ENCODE assay signal across 22 cellular contexts in genomic region chr3:152050782-152051405, GRCh38.
DNase-seq lines count a peak whose midpoint lies in the region; ATAC-seq, FAIRE-seq and TF ChIP-seq lines count a peak whose summit lies in the region.
"Had no signal": no experiment of that assay in that cellular context is flagged by ENCODE, and none has a peak within 500 bp of the region (broad histone marks: within the 10 kb centered on the region; RNA-seq: fewer than 3 reads in every experiment).

No MANE protein-coding gene starts in this region.

- WGBS in HepG2 (ENCODE audit: low lambda C conversion rate), result 15% methylated on average over 3 of the region's 3 CpGs
- WGBS in right lobe of liver (ENCODE audit: insufficient coverage, low coverage, low lambda C conversion rate, missing lambda C conversion rate), result 78% methylated on average over 3 of the region's 3 CpGs

- no peak for TF ChIP-seq EP300 in HepG2 (IDR thresholded peaks at IDR 0.05; ENCODE audit: low read depth in 2 of 2, low read length in 2 of 2)
- TF ChIP-seq EP300 in HepG2 (CRISPR knock-in tag; IDR thresholded peaks at IDR 0.05; ENCODE audit: borderline replicate concordance), result no peak

- CTCF ChIA-PET in HepG2 (lab: Yijun Ruan, JAX; ENCODE audit: low intra/inter-chr PET ratio, low total read pairs), result no interaction called here

- DNase-seq in HepG2 (ENCODE audit: low spot score) (no peak), right lobe of liver (no peak), fibroblast of gingiva (ENCODE audit: low read depth) (peak; percentile 64), left colon (no peak), stromal cell of bone marrow (ENCODE audit: low read depth) (peak; percentile 28), GM19239 (ENCODE audit: insufficient read length, low spot score) (no peak)
- DNase-seq: 8988T; activated CD8-positive, alpha-beta T cell treated with anti-CD3 and anti-CD28 coated beads, Interleukin-2, amount 10 ng/mL, durations not matched to agents 7 days and 5 days; activated effector memory CD4-positive, alpha-beta T cell treated with Interleukin-2 at 50 U/mL for 16 hours; activated T-cell treated with anti-CD3 and anti-CD28 coated beads for 4 hours; CD8-positive, alpha-beta memory T cell; foreskin melanocyte; Kasumi-1; left lung; mesendoderm; stimulated activated CD4-positive, alpha-beta T cell treated with anti-CD3 and anti-CD28 coated beads, Interleukin-2, amount 100 ng/mL, for 48 hours; T-helper 2 cell; transverse colon had no signal

- POLR2A ChIA-PET in HepG2 (lab: Yijun Ruan, JAX), result no interaction called here

- peak; percentile 21 for FAIRE-seq in HepG2 (lab: Jason Lieb, UNC)
- no peak for FAIRE-seq in GM19239 (lab: Jason Lieb, UNC)
- FAIRE-seq: endothelial cell of umbilical vein had no signal

- H3K9me3 ChIP-seq in HepG2 (ENCODE audit: low read length) (no peaks in the 10 kb centered on the region), right lobe of liver (no peaks in the 10 kb centered on the region)
- H3K9me3 ChIP-seq: left lung, prostate gland, transverse colon had no signal

- H3K27ac ChIP-seq in HepG2 (ENCODE audit: extremely low read length, insufficient read depth, low read length) (no peak overlapping the region), right lobe of liver (no peak overlapping the region)
- H3K27ac ChIP-seq: prostate gland had no signal

- in situ Hi-C loops in HepG2 (cut with HindIII; ENCODE audit: extremely low pct_ligation_motif_present, low pct_unique_long_range_greater_than_20kb), result no loop called here

- TF ChIP-seq CTCF in HepG2 (CRISPR knock-in tag; IDR thresholded peaks at IDR 0.05) (no peak), right lobe of liver (IDR thresholded peaks at IDR 0.05) (no peak)

- TF ChIP-seq POLR2A in HepG2 (IDR thresholded peaks at IDR 0.05; ENCODE audit: insufficient read depth in 1 of 2, low read depth in 2 of 2, low read length in 2 of 2) (no peak), right lobe of liver (IDR thresholded peaks at IDR 0.05) (no peak), GM18505 (IDR thresholded peaks at IDR 0.05; ENCODE audit: borderline replicate concordance, extremely low read depth, insufficient read depth, insufficient read length) (no peak)

- no peaks in the 10 kb centered on the region for H3K27me3 ChIP-seq in HepG2 (ENCODE audit: control insufficient read depth in 1 of 2, insufficient read depth in 2 of 2, low read length in 2 of 2)
- H3K27me3 ChIP-seq in right lobe of liver, result no peaks in the 10 kb centered on the region
- H3K27me3 ChIP-seq: left lung, transverse colon had no signal

- H4K20me1 ChIP-seq in HepG2 (ENCODE audit: insufficient read depth, low read length), result no peaks in the 10 kb centered on the region

- H3K9ac ChIP-seq in HepG2 (ENCODE audit: insufficient read depth, low read depth, low read length), result no peak overlapping the region

- no peak overlapping the region for H3K4me2 ChIP-seq in HepG2 (ENCODE audit: low read depth, low read length)

- TF ChIP-seq RAD21 in HepG2 (CRISPR knock-in tag; IDR thresholded peaks at IDR 0.05), result no peak

- no peak overlapping the region for H3K4me3 ChIP-seq in HepG2 (replicated peaks in 1 of 3; ENCODE audit: insufficient read depth in 1 of 3, low read depth in 2 of 3, low read length in 3 of 3)
- H3K4me3 ChIP-seq in right lobe of liver, result no peak overlapping the region
- H3K4me3 ChIP-seq: left lung, prostate gland, transverse colon had no signal

- no peaks in the 10 kb centered on the region for H3K79me2 ChIP-seq in HepG2 (ENCODE audit: insufficient read depth, low read length)

- peaks cover 13% of the 10 kb centered on the region for H3K4me1 ChIP-seq in HepG2 (ENCODE audit: insufficient read depth, low read length)
- H3K4me1 ChIP-seq in right lobe of liver, result no peaks in the 10 kb centered on the region
- H3K4me1 ChIP-seq: prostate gland had no signal

- intact Hi-C loops in HepG2 (cut with micrococcal nuclease; ENCODE audit: unreplicated experiment) (no loop called here), right lobe of liver (cut with DNase I) (no loop called here), left colon (cut with DNase I, micrococcal nuclease) (no loop called here)

- ATAC-seq in HepG2 (no peak), right lobe of liver (no peak), left colon (peak; percentile 91), GM18505 (IDR thresholded peaks at IDR 0.05; ENCODE audit: unreplicated experiment) (no peak), GM18868 (IDR thresholded peaks at IDR 0.05; ENCODE audit: unreplicated experiment) (no peak)
- ATAC-seq: activated CD8-positive, alpha-beta T cell treated with anti-CD3 and anti-CD28 coated beads, Interleukin-2, amount 10 ng/mL, durations not matched to agents 7 days and 5 days had no signal

- no peak overlapping the region for H2AFZ ChIP-seq in HepG2 (ENCODE audit: low read length)

- BruUV-seq in HepG2 (replicated peaks; lab: Mats Ljungman, UMichigan), result no TSS peak

- H3K36me3 ChIP-seq in HepG2 (replicated peaks in 1 of 2; ENCODE audit: control insufficient read depth in 1 of 2, insufficient read depth in 2 of 2, low read length in 2 of 2) (no peaks in the 10 kb centered on the region), right lobe of liver (no peaks in the 10 kb centered on the region)
- H3K36me3 ChIP-seq: left lung, prostate gland, transverse colon had no signal

TF ChIP-seq in HepG2, 621 proteins besides CTCF, POLR2A, EP300 and RAD21 (continues in another document):
- TF ChIP-seq SOX6 (IDR thresholded peaks at IDR 0.05), result no peak
- TF ChIP-seq SOX6 (CRISPR knock-in tag; IDR thresholded peaks at IDR 0.05), result peak; percentile 13; the same call in 1 of the 2 replicates
- no peak for TF ChIP-seq ZNF670 (CRISPR knock-in tag; IDR thresholded peaks at IDR 0.05; ENCODE audit: borderline replicate concordance)
- no peak for TF ChIP-seq BRCA1 (CRISPR knock-in tag; IDR thresholded peaks at IDR 0.05)
- TF ChIP-seq ZMYM4 (CRISPR knock-in tag; IDR thresholded peaks at IDR 0.05), result no peak
- TF ChIP-seq SETDB1 (CRISPR knock-in tag; IDR thresholded peaks at IDR 0.05; ENCODE audit: borderline replicate concordance), result no peak
- 0 out of 2 replicates have a peak, but pooled peaks have one; percentile 17 for TF ChIP-seq NR2F6 (IDR thresholded peaks at IDR 0.05)
- no peak for TF ChIP-seq NR2F6 (CRISPR knock-in tag; IDR thresholded peaks at IDR 0.05)
- no peak for TF ChIP-seq CCAR2 (optimal IDR thresholded peaks at IDR 0.05; ENCODE audit: low read depth, low read length)
- no peak for TF ChIP-seq SIX4 (CRISPR knock-in tag; IDR thresholded peaks at IDR 0.05)
- TF ChIP-seq NFAT5 (CRISPR knock-in tag; IDR thresholded peaks at IDR 0.05), result no peak
- TF ChIP-seq, protein P1, sequence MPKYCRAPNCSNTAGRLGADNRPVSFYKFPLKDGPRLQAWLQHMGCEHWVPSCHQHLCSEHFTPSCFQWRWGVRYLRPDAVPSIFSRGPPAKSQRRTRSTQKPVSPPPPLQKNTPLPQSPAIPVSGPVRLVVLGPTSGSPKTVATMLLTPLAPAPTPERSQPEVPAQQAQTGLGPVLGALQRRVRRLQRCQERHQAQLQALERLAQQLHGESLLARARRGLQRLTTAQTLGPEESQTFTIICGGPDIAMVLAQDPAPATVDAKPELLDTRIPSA (CRISPR knock-in tag; IDR thresholded peaks at IDR 0.05; ENCODE audit: borderline replicate concordance), result no peak
- TF ChIP-seq ZNF652 (CRISPR knock-in tag; IDR thresholded peaks at IDR 0.05; ENCODE audit: borderline replicate concordance, low read depth), result no peak
- no peak for TF ChIP-seq KLF16 (CRISPR knock-in tag; IDR thresholded peaks at IDR 0.05)
- no peak for TF ChIP-seq ZMAT3 (CRISPR knock-in tag; conservative IDR thresholded peaks at IDR 0.05)
- TF ChIP-seq NFRKB (IDR thresholded peaks at IDR 0.05), result no peak
- no peak for TF ChIP-seq GTF3A (CRISPR knock-in tag; conservative IDR thresholded peaks at IDR 0.05)

Comparison
In these comparisons a context has a peak if more than half of its experiments do, and no peak if none do; other contexts are left out.
1. DNase-seq: peak in fibroblast of gingiva (single experiment) and stromal cell of bone marrow (single experiment); none in HepG2 (single experiment), right lobe of liver (0 of 3), left colon (0 of 2) and GM19239 (single experiment).